ENCODE assay signal across 22 cellular contexts in the genomic region with DNA sequence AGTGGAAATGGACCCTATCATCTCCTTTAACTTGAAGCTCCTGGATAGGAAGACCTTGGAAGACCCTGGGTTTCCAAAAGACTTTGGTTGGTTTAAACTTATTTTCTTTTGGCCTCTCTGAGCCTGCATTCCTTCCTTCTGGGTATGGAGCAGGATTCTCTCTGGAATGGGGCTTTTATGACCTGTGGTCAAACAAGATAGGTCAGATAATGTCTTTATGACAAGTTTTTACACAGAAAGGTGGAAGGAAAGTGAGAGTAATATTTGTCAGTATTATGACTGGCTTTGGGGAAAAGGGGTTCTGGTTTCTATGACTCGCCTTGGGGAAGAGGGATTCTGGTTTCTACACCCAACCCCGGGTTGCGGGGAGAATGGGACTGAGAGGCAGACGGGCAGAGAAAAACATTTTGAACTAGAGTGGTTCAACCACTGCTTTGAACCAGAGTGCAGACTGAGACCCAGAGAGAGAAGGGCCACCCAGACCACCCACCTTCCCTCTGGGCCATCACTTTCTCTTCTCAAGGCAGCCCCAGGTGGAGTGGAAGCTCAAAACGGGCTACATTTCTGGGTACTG. TPM values are rescaled to one million over a fixed set of nuclear protein-coding genes. Genes with fewer than 3 reads are reported as not detected.
DNase-seq lines count a peak whose midpoint lies in the region; ATAC-seq and TF ChIP-seq lines count a peak whose summit lies in the region.
"Had no signal": no experiment of that assay in that cellular context is flagged by ENCODE, and none has a peak within 500 bp of the region (broad histone marks: within the 10 kb centered on the region; RNA-seq: fewer than 3 reads in every experiment).

No MANE protein-coding gene starts in this region.

- no TSS peak for BruUV-seq in Caco-2 (replicated peaks; lab: Mats Ljungman, UMichigan)

- no peak overlapping the region for H2BK120ac ChIP-seq in neuronal stem cell (ENCODE audit: low read depth, low read length)

- no peaks in the 10 kb centered on the region for H3K27me3 ChIP-seq in Caco-2 (replicated peaks; ENCODE audit: control insufficient read depth, insufficient read depth, low read length)
- peaks cover 0 to 5% (median 0%) of the 10 kb centered on the region in 3 experiments for H3K27me3 ChIP-seq in neuronal stem cell (ENCODE audit: control insufficient read depth in 3 of 3, insufficient read depth in 3 of 3, low read depth in 1 of 3, low read length in 3 of 3)
- H3K27me3 ChIP-seq: MG63 had no signal

- H3K14ac ChIP-seq in neuronal stem cell (ENCODE audit: low read length): no peak overlapping the region

- H3K9me3 ChIP-seq in Caco-2 (no peaks in the 10 kb centered on the region), neuronal stem cell (replicated peaks in 1 of 2; ENCODE audit: control insufficient read depth in 2 of 2, insufficient read depth in 1 of 2, low read depth in 1 of 2, low read length in 2 of 2) (no peaks in the 10 kb centered on the region)
- H3K9me3 ChIP-seq: MG63 had no signal

- no peak overlapping the region for H3K27ac ChIP-seq in neuronal stem cell (replicated peaks; ENCODE audit: low read length)
- H3K27ac ChIP-seq: HL-60, RWPE1 had no signal

- no peak overlapping the region for H2BK15ac ChIP-seq in neuronal stem cell (ENCODE audit: low read length)

- H4K91ac ChIP-seq in neuronal stem cell (ENCODE audit: low read depth, low read length, poor library complexity): peak overlapping the region; percentile 26

- POLR2A ChIA-PET in Caco-2 (lab: Charles Lee): no interaction called here

- no peaks in the 10 kb centered on the region for H3K9me3 Mint-ChIP-seq in Caco-2 (ENCODE audit: unreplicated experiment)
- no peaks in the 10 kb centered on the region for H3K9me3 Mint-ChIP-seq in activated naive CD8-positive, alpha-beta T cell treated with anti-CD3 and anti-CD28 coated beads for 36 hours
- no peaks in the 10 kb centered on the region for H3K9me3 Mint-ChIP-seq in stimulated activated effector memory CD8-positive, alpha-beta T cell treated with anti-CD3 and anti-CD28 coated beads, Interleukin-12 subunit alpha, Interleukin-12 subunit beta, amount 100 ng/mL, for 72 hours

- ATAC-seq in HG02642 (IDR thresholded peaks at IDR 0.05; ENCODE audit: poor library complexity, unreplicated experiment) (no peak), GM18502 (IDR thresholded peaks at IDR 0.05; ENCODE audit: poor library complexity, unreplicated experiment) (no peak)
- ATAC-seq in stimulated activated effector memory CD8-positive, alpha-beta T cell treated with anti-CD3 and anti-CD28 coated beads, Interleukin-12 subunit alpha, Interleukin-12 subunit beta, amount 100 ng/mL, for 72 hours: no peak

- peak overlapping the region; percentile 26 for H3K4me3 Mint-ChIP-seq in Caco-2 (ENCODE audit: unreplicated experiment)
- no peak overlapping the region for H3K4me3 Mint-ChIP-seq in activated naive CD8-positive, alpha-beta T cell treated with anti-CD3 and anti-CD28 coated beads for 36 hours
- H3K4me3 Mint-ChIP-seq in stimulated activated effector memory CD8-positive, alpha-beta T cell treated with anti-CD3 and anti-CD28 coated beads, Interleukin-12 subunit alpha, Interleukin-12 subunit beta, amount 100 ng/mL, for 72 hours: no peak overlapping the region
- H3K4me3 Mint-ChIP-seq: H9 had no signal

- CTCF ChIA-PET in Caco-2 (lab: Charles Lee): interaction anchor here (1.0 kb wide), 1 partner anchor 36 kb away, joined by 3 read pairs; no protein-coding TSS in a partner anchor

- H3K23ac ChIP-seq in neuronal stem cell (ENCODE audit: low read depth, low read length, poor library complexity): no peak overlapping the region

- H3K4ac ChIP-seq in neuronal stem cell (ENCODE audit: low read length): no peak overlapping the region

- peak overlapping the region; percentile 63 for H3K27ac Mint-ChIP-seq in Caco-2 (ENCODE audit: unreplicated experiment)
- no peak overlapping the region for H3K27ac Mint-ChIP-seq in activated naive CD8-positive, alpha-beta T cell treated with anti-CD3 and anti-CD28 coated beads for 36 hours
- H3K27ac Mint-ChIP-seq in stimulated activated effector memory CD8-positive, alpha-beta T cell treated with anti-CD3 and anti-CD28 coated beads, Interleukin-12 subunit alpha, Interleukin-12 subunit beta, amount 100 ng/mL, for 72 hours: no peak overlapping the region
- H3K27ac Mint-ChIP-seq: H9 had no signal

- H3K27me3 Mint-ChIP-seq in Caco-2 (ENCODE audit: insufficient read depth, unreplicated experiment): no peaks in the 10 kb centered on the region
- no peaks in the 10 kb centered on the region for H3K27me3 Mint-ChIP-seq in activated naive CD8-positive, alpha-beta T cell treated with anti-CD3 and anti-CD28 coated beads for 36 hours

- no peak overlapping the region for H4K8ac ChIP-seq in neuronal stem cell (ENCODE audit: low read depth, low read length)

- H3K9ac ChIP-seq in neuronal stem cell (ENCODE audit: low read depth, low read length, poor library complexity): no peak overlapping the region

- no peak overlapping the region for H2BK12ac ChIP-seq in neuronal stem cell (ENCODE audit: low read length)

- H2AK5ac ChIP-seq in neuronal stem cell (ENCODE audit: low read depth, low read length): no peak overlapping the region

- H2BK5ac ChIP-seq in neuronal stem cell (ENCODE audit: low read length): no peak overlapping the region

- peak; percentile 17 for DNase-seq in activated CD4-positive, alpha-beta T cell treated with anti-CD3 and anti-CD28 coated beads for 48 hours
- no peak for DNase-seq in activated CD4-positive, alpha-beta T cell treated with anti-CD3 and anti-CD28 coated beads, Interleukin-2, amount 50 U/mL, for 1 hour
- DNase-seq in Caco-2 (peak in 1 of 2 experiments; percentile 57), neuronal stem cell (ENCODE audit: low spot score) (no peak)
- peak; percentile 26 for DNase-seq in activated naive CD8-positive, alpha-beta T cell treated with anti-CD3 and anti-CD28 coated beads for 36 hours
- DNase-seq in stimulated activated effector memory CD8-positive, alpha-beta T cell treated with anti-CD3 and anti-CD28 coated beads, Interleukin-12 subunit alpha, Interleukin-12 subunit beta, amount 100 ng/mL, for 72 hours (ENCODE audit: low spot score in 2 of 2): no peak
- DNase-seq: 8988T, DMS 273 treated with DMSO at 0.1 percent for 48 hours, DND-41, H9, IMR-90, Karpas-422, MG63, NCI-H1694, NCI-H82, SIG-M5 had no signal

- no peak overlapping the region for H3K4me2 ChIP-seq in neuronal stem cell (ENCODE audit: insufficient read depth, low read length, poor library complexity, severe bottlenecking)

- intact Hi-C loops in Caco-2 (cut with micrococcal nuclease; ENCODE audit: unreplicated experiment): loop anchor here (2.0 kb wide), 1 partner anchor 36 kb away; no protein-coding TSS in a partner anchor

- 0 out of 2 replicates have a peak, but pooled peaks cover 1% of the 10 kb centered on the region for H3K36me3 ChIP-seq in Caco-2 (ENCODE audit: control insufficient read depth, insufficient read depth, low read length)
- no peaks in the 10 kb centered on the region for H3K36me3 ChIP-seq in neuronal stem cell (replicated peaks in 1 of 2; ENCODE audit: control insufficient read depth in 2 of 2, insufficient read depth in 2 of 2, low read length in 2 of 2)
- H3K36me3 ChIP-seq: MG63 had no signal

- TF ChIP-seq CTCF in Caco-2 (IDR thresholded peaks at IDR 0.05; ENCODE audit: insufficient read depth in 1 of 2, low read depth in 1 of 2, low read length in 1 of 2, severe bottlenecking in 1 of 2, unreplicated experiment in 1 of 2): no peak

- no peak overlapping the region for H3K18ac ChIP-seq in neuronal stem cell (ENCODE audit: low read length)

- WGBS in neuronal stem cell (ENCODE audit: extremely low coverage in 2 of 2, insufficient read length in 2 of 2, insufficient replicate concordance in 1 of 2), 2 donors: no CpG with 5 or more reads among the region's 5 CpGs

- peaks cover 47% of the 10 kb centered on the region for H3K4me1 Mint-ChIP-seq in Caco-2 (ENCODE audit: low read depth, unreplicated experiment)
- peaks cover 14% of the 10 kb centered on the region for H3K4me1 Mint-ChIP-seq in activated naive CD8-positive, alpha-beta T cell treated with anti-CD3 and anti-CD28 coated beads for 36 hours
- H3K4me1 Mint-ChIP-seq in stimulated activated effector memory CD8-positive, alpha-beta T cell treated with anti-CD3 and anti-CD28 coated beads, Interleukin-12 subunit alpha, Interleukin-12 subunit beta, amount 100 ng/mL, for 72 hours: no peaks in the 10 kb centered on the region

- H3K79me1 ChIP-seq in neuronal stem cell (ENCODE audit: low read depth, low read length): no peaks in the 10 kb centered on the region

- peaks cover 10% of the 10 kb centered on the region for H3K36me3 Mint-ChIP-seq in Caco-2 (ENCODE audit: insufficient read depth, unreplicated experiment)
- H3K36me3 Mint-ChIP-seq in activated naive CD8-positive, alpha-beta T cell treated with anti-CD3 and anti-CD28 coated beads for 36 hours: no peaks in the 10 kb centered on the region
- no peaks in the 10 kb centered on the region for H3K36me3 Mint-ChIP-seq in stimulated activated effector memory CD8-positive, alpha-beta T cell treated with anti-CD3 and anti-CD28 coated beads, Interleukin-12 subunit alpha, Interleukin-12 subunit beta, amount 100 ng/mL, for 72 hours

- H3K4me1 ChIP-seq in Caco-2: peaks cover 63% of the 10 kb centered on the region
- H3K4me1 ChIP-seq in neuronal stem cell (ENCODE audit: control insufficient read depth in 2 of 2, insufficient read depth in 1 of 2, low read depth in 1 of 2, low read length in 2 of 2): peaks cover 0 to 2% of the 10 kb centered on the region in 2 donors

- H2AFZ ChIP-seq in neuronal stem cell (ENCODE audit: low read length): no peak overlapping the region

- H3K4me3 ChIP-seq in Caco-2 (ENCODE audit: low read depth, low read length): no peak overlapping the region
- no peak overlapping the region for H3K4me3 ChIP-seq in neuronal stem cell (ENCODE audit: low read length in 2 of 2)
- H3K4me3 ChIP-seq: MG63 had no signal

RNA-seq across cellular contexts. Expression of a gene that starts 37.6 kb away (rescaled TPM):
- total RNA-seq in Caco-2 (2022): 19.8 and 20.9 TPM in 2 replicates
- total RNA-seq in activated naive CD8-positive, alpha-beta T cell treated with anti-CD3 and anti-CD28 coated beads for 36 hours: 10 to 100 TPM; 18.6 to 19.6 TPM
- 4.8 TPM for polyA plus RNA-seq in neuronal stem cell (2013, experiment 1 of 2)
- polyA plus RNA-seq in neuronal stem cell (2013, experiment 2 of 2): 4.9 TPM
- total RNA-seq: G401, IMR-90 had no signal
- polyA plus RNA-seq: AG04450, IMR-90 had no signal

RNA-seq across cellular contexts. Expression of a gene that starts 47.4 kb away (rescaled TPM):
- not detected in 2 replicates for total RNA-seq in Caco-2 (2022)
- not detected for total RNA-seq in activated naive CD8-positive, alpha-beta T cell treated with anti-CD3 and anti-CD28 coated beads for 36 hours
- 0.33 TPM for polyA plus RNA-seq in neuronal stem cell (2013, experiment 1 of 2)
- polyA plus RNA-seq in neuronal stem cell (2013, experiment 2 of 2): 0.22 TPM
- total RNA-seq: G401, IMR-90 had no signal
- polyA plus RNA-seq: AG04450, IMR-90 had no signal

RNA-seq across cellular contexts. Expression of a gene that starts 55.6 kb away (rescaled TPM):
- total RNA-seq in Caco-2 (2022): not detected in 2 replicates
- not detected for total RNA-seq in activated naive CD8-positive, alpha-beta T cell treated with anti-CD3 and anti-CD28 coated beads for 36 hours
- polyA plus RNA-seq in neuronal stem cell (2013, experiment 1 of 2): not detected
- not detected for polyA plus RNA-seq in neuronal stem cell (2013, experiment 2 of 2)
- total RNA-seq: G401, H9, IMR-90 had no signal
- polyA plus RNA-seq: AG04450, IMR-90 had no signal

Comparison
In these comparisons a context has a peak if more than half of its experiments do, and no peak if none do; other contexts are left out.
1. DNase-seq: peak in activated CD4-positive, alpha-beta T cell treated with anti-CD3 and anti-CD28 coated beads for 48 hours (single experiment) and activated naive CD8-positive, alpha-beta T cell treated with anti-CD3 and anti-CD28 coated beads for 36 hours (single experiment); none in activated CD4-positive, alpha-beta T cell treated with anti-CD3 and anti-CD28 coated beads, Interleukin-2, amount 50 U/mL, for 1 hour (single experiment), neuronal stem cell (single experiment) and stimulated activated effector memory CD8-positive, alpha-beta T cell treated with anti-CD3 and anti-CD28 coated beads, Interleukin-12 subunit alpha, Interleukin-12 subunit beta, amount 100 ng/mL, for 72 hours (0 of 2).